8 cellular contexts compared by ENCODE assay signal in the genomic region with DNA sequence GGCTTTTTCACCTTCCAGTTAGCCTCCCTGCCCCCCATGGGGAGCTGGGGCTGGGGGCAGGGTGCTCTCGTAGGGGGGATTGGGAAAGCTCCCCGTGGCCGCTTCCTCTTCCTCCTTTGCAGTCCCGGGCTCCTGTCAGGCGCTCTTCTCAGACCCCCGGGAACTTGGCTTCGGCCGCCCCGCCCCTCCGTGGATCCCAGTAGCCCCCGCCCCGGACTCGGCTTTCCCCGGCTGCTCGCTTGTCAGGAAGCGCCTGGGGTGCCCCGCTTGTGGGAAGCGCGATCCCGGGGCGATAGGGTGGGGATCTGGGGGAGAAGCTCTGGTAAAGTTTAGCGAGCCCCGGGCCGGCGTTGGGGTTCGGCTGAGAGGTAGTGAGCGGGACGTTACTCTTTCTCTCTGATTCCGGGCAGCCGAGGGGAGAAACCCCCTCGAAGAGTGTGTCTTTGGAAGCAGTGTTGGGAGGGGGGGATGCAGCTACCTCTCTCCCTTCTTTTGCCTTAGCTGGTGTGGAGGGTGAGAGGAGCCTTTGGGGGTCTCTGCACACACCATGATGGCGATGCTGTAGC. TPM values are rescaled to one million over a fixed set of nuclear protein-coding genes. Genes with fewer than 3 reads are reported as not detected.
DNase-seq lines count a peak whose midpoint lies in the region; ATAC-seq and TF ChIP-seq lines count a peak whose summit lies in the region.

No MANE protein-coding gene starts in this region.

- H3K27me3 ChIP-seq in cardiac muscle cell = no peaks in the 10 kb centered on the region
- no peaks in the 10 kb centered on the region for H3K27me3 ChIP-seq in trophoblast cell (ENCODE audit: insufficient read depth, low read length)

- H3K4me1 ChIP-seq in cardiac muscle cell (ENCODE audit: low read depth) (peaks cover 19% of the 10 kb centered on the region), trophoblast cell (ENCODE audit: control insufficient read depth in 1 of 2, insufficient read depth in 2 of 2, low read length in 2 of 2) (peaks cover 0 to 2% of the 10 kb centered on the region in 2 experiments)

- H3K9me3 ChIP-seq in cardiac muscle cell (ENCODE audit: low read depth) (no peaks in the 10 kb centered on the region), trophoblast cell (ENCODE audit: insufficient read depth, low read depth, low read length) (no peaks in the 10 kb centered on the region)

- H3K4ac ChIP-seq in trophoblast cell (ENCODE audit: low read depth, low read length) = peak overlapping the region; percentile 94

- peak overlapping the region; percentile 84 for H2AFZ ChIP-seq in trophoblast cell (ENCODE audit: insufficient read depth, low read length, poor library complexity)

- peak overlapping the region; percentile 92 for H4K91ac ChIP-seq in trophoblast cell (ENCODE audit: low read depth, low read length)

- WGBS in trophoblast cell (ENCODE audit: extremely low coverage, insufficient coverage, insufficient read length) = no CpG with 5 or more reads among the region's 32 CpGs

- peaks cover 9% of the 10 kb centered on the region for H3K79me1 ChIP-seq in trophoblast cell (ENCODE audit: low read length)

- H3K18ac ChIP-seq in trophoblast cell (ENCODE audit: low read length) = peak overlapping the region; percentile 90

- H3K9me3 Mint-ChIP-seq in activated naive CD4-positive, alpha-beta T cell treated with anti-CD3 and anti-CD28 coated beads, Interleukin-2, amount 50 U/mL, for 72 hours = peaks cover 0 to 7% of the 10 kb centered on the region in 2 donors

- peak overlapping the region; percentile 76 for H3K4me3 ChIP-seq in cardiac muscle cell
- peak overlapping the region; percentile 87 for H3K4me3 ChIP-seq in trophoblast cell (ENCODE audit: low read depth, low read length)

- peak overlapping the region; percentile 87 for H3K9ac ChIP-seq in trophoblast cell (ENCODE audit: low read length)

- no peaks in the 10 kb centered on the region for H3K36me3 ChIP-seq in cardiac muscle cell
- no peaks in the 10 kb centered on the region for H3K36me3 ChIP-seq in trophoblast cell (ENCODE audit: control insufficient read depth in 1 of 2, insufficient read depth in 2 of 2, low read length in 2 of 2)

- peak overlapping the region; percentile 94 for H3K14ac ChIP-seq in trophoblast cell (ENCODE audit: low read length)

- H3K27ac ChIP-seq in 22Rv1 = peak overlapping the region; percentile 50
- peak overlapping the region; percentile 95 for H3K27ac ChIP-seq in cardiac muscle cell
- H3K27ac ChIP-seq in trophoblast cell (ENCODE audit: low read depth, low read length) = peak overlapping the region; percentile 94

- peak; percentile 0 for ATAC-seq in GM18520 (IDR thresholded peaks at IDR 0.05; ENCODE audit: unreplicated experiment)
- ATAC-seq in HG03442 (IDR thresholded peaks at IDR 0.05; ENCODE audit: unreplicated experiment) = peak; percentile 23
- peak; percentile 10 to 18 for ATAC-seq in activated naive CD4-positive, alpha-beta T cell treated with anti-CD3 and anti-CD28 coated beads, Interleukin-2, amount 50 U/mL, for 72 hours

- TF ChIP-seq CTCF in 22Rv1 (IDR thresholded peaks at IDR 0.05) = no peak
- TF ChIP-seq CTCF in cardiac muscle cell (IDR thresholded peaks at IDR 0.05; ENCODE audit: low read depth, low read length) = no peak

- peak overlapping the region; percentile 67 for H3K23ac ChIP-seq in trophoblast cell (ENCODE audit: low read length)

- peaks cover 10 to 14% of the 10 kb centered on the region in 2 donors for H3K36me3 Mint-ChIP-seq in activated naive CD4-positive, alpha-beta T cell treated with anti-CD3 and anti-CD28 coated beads, Interleukin-2, amount 50 U/mL, for 72 hours

- H4K12ac ChIP-seq in trophoblast cell (ENCODE audit: low read depth, low read length) = peak overlapping the region; percentile 92

- peak overlapping the region; percentile 68 for H3K4me2 ChIP-seq in trophoblast cell (ENCODE audit: low read length)

- peak overlapping the region; percentile 91 for H2BK120ac ChIP-seq in trophoblast cell (ENCODE audit: insufficient read depth, low read length, poor library complexity)

- peak overlapping the region; percentile 87 for H2BK5ac ChIP-seq in trophoblast cell (ENCODE audit: low read depth, low read length, poor library complexity)

- H4K8ac ChIP-seq in trophoblast cell (ENCODE audit: low read depth, low read length) = peak overlapping the region; percentile 92

- no peak overlapping the region for H2BK12ac ChIP-seq in trophoblast cell (ENCODE audit: low read length)

- peak; percentile 54 for DNase-seq in RPMI7951 (ENCODE audit: low read depth)
- DNase-seq in activated naive CD4-positive, alpha-beta T cell treated with anti-CD3 and anti-CD28 coated beads, Interleukin-2, amount 50 U/mL, for 72 hours (ENCODE audit: low spot score in 2 of 2) = peak; percentile 42 to 57
- peak; percentile 41 to 88 for DNase-seq in cardiac muscle cell (ENCODE audit: low read depth in 1 of 2, low spot score in 1 of 2)
- peak; percentile 10 to 38 for DNase-seq in trophoblast cell
- no peak for DNase-seq in NCI-H187 treated with DMSO at 0.1 percent for 48 hours (lab: John Stamatoyannopoulos, UW)

- H3K27ac Mint-ChIP-seq in activated naive CD4-positive, alpha-beta T cell treated with anti-CD3 and anti-CD28 coated beads, Interleukin-2, amount 50 U/mL, for 72 hours = peak overlapping the region; percentile 83 to 96

- peaks cover 17% of the 10 kb centered on the region for H3K79me2 ChIP-seq in trophoblast cell (ENCODE audit: control insufficient read depth, insufficient read depth, low read length, poor library complexity)

- no peak overlapping the region for H2AK5ac ChIP-seq in trophoblast cell (ENCODE audit: low read length)

RNA-seq across cellular contexts. Expression of a gene that starts 0.6 kb away (rescaled TPM):
- total RNA-seq in RPMI7951 (2014; rRNA removed; shearing (Covaris generic)) = 21.9 and 38.8 TPM in 2 replicates
- total RNA-seq in activated naive CD4-positive, alpha-beta T cell treated with anti-CD3 and anti-CD28 coated beads, Interleukin-2, amount 50 U/mL, for 72 hours = 10 to 100 TPM; 43.6 to 43.9 TPM
- total RNA-seq in cardiac muscle cell = 13.1 and 29.0 TPM in 2 replicates
- polyA plus RNA-seq in cardiac muscle cell = 44.3 and 72.9 TPM in 2 replicates
- 50.5 and 52.4 TPM in 2 replicates for polyA plus RNA-seq in trophoblast cell (2013)
